16 cellular contexts compared by ENCODE assay signal in the genomic region with DNA sequence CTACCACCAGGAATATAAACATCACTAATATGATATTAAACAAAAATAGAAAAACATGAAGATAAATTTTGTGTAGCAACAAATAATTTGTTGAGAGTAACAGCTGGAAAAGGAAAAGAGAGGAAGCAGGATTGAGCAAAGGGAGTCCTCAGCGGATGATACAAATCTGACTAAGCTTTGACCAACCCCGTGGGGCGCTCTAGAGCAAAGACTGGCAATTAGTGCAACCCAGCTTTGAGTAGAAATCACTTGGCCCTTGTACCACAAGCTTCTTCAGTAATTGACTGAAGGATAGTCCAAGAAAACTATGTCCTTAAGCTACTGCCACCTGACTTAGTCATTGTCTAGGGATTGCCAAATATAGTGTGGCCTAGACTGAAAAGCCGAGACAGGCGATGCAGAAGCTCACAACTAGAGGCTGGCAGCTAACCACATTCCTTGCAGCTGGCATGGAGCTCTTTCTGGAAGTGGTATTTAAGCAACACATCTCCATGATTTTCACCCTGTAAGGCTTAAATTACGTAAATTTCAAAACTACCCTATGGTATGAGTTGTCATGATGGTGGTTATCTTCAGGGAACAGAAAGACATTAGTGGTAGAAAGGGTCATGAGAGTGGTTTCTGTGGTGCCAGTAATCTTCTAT.
A peak's percentile ranks its signal among the peaks of the same experiment; 100 is the strongest.
DNase-seq lines count a peak whose midpoint lies in the region; ATAC-seq and TF ChIP-seq lines count a peak whose summit lies in the region.
"Had no signal": no experiment of that assay in that cellular context is flagged by ENCODE, and none has a peak within 500 bp of the region (broad histone marks: within the 10 kb centered on the region; RNA-seq: fewer than 3 reads in every experiment).

No MANE protein-coding gene starts in this region.

- BruUV-seq in MCF 10A (replicated peaks; lab: Mats Ljungman, UMichigan), result no TSS peak

- no peak overlapping the region for H3K4me2 ChIP-seq in trophoblast cell (ENCODE audit: low read length)

- ATAC-seq in GM18861 (IDR thresholded peaks at IDR 0.05; ENCODE audit: unreplicated experiment), result no peak
- ATAC-seq: stimulated activated naive CD8-positive, alpha-beta T cell treated with anti-CD3 and anti-CD28 coated beads, Interleukin-15, Interleukin-2, amounts not matched to agents 100 U/mL and 50 U/mL, for 24 hours had no signal

- no peaks in the 10 kb centered on the region for H3K9me3 Mint-ChIP-seq in MCF 10A (ENCODE audit: unreplicated experiment)

- H4K12ac ChIP-seq in trophoblast cell (ENCODE audit: low read depth, low read length), result no peak overlapping the region

- H3K27ac Mint-ChIP-seq in MCF 10A (ENCODE audit: low read depth, unreplicated experiment), result peak overlapping the region; percentile 23
- H3K27ac Mint-ChIP-seq: CD4-positive, alpha-beta memory T cell had no signal

- H3K27me3 ChIP-seq in trophoblast cell (ENCODE audit: insufficient read depth, low read length), result no peaks in the 10 kb centered on the region

- H3K36me3 ChIP-seq in trophoblast cell (ENCODE audit: control insufficient read depth in 1 of 2, insufficient read depth in 2 of 2, low read length in 2 of 2), result no peaks in the 10 kb centered on the region
- H3K36me3 ChIP-seq: HAP-1 had no signal

- H3K4ac ChIP-seq in trophoblast cell (ENCODE audit: low read depth, low read length), result no peak overlapping the region

- DNase-seq in GM12865 (ENCODE audit: low read depth), result no peak
- DNase-seq in NCI-H446 (lab: John Stamatoyannopoulos, UW), result peak; percentile 34 to 69
- peak; percentile 86 for DNase-seq in MCF 10A (ENCODE audit: unreplicated experiment)
- peak; percentile 4 to 19 for DNase-seq in trophoblast cell
- no peak for DNase-seq in activated T-cell treated with anti-CD3 and anti-CD28 coated beads, Interleukin-2, amount 50 U/mL, for 48 hours
- DNase-seq in GOT3 (lab: John Stamatoyannopoulos, UW), result no peak
- DNase-seq in erythroblast (lab: John Stamatoyannopoulos, UW), result no peak
- DNase-seq: amniotic stem cell; CD4-positive, alpha-beta memory T cell; effector memory CD4-positive, alpha-beta T cell; NCI-H2029 treated with DMSO at 0.1 percent for 48 hours; stimulated activated CD4-positive, alpha-beta T cell treated with anti-CD3 and anti-CD28 coated beads, Interleukin-4, amount 100 ng/mL, for 4 hours; stimulated activated naive CD8-positive, alpha-beta T cell treated with anti-CD3 and anti-CD28 coated beads, Interleukin-15, Interleukin-2, amounts not matched to agents 100 U/mL and 50 U/mL, for 24 hours had no signal

- TF ChIP-seq POLR2A in erythroblast (IDR thresholded peaks at IDR 0.05; ENCODE audit: low read length), result no peak

- peak overlapping the region; percentile 11 for H2BK120ac ChIP-seq in trophoblast cell (ENCODE audit: insufficient read depth, low read length, poor library complexity)

- WGBS in trophoblast cell (ENCODE audit: extremely low coverage, insufficient coverage, insufficient read length), result no CpG with 5 or more reads among the region's 6 CpGs

- no peak overlapping the region for H3K4me3 Mint-ChIP-seq in MCF 10A (ENCODE audit: unreplicated experiment)
- H3K4me3 Mint-ChIP-seq: CD4-positive, alpha-beta memory T cell had no signal

- H3K9ac ChIP-seq in trophoblast cell (ENCODE audit: low read length), result no peak overlapping the region
- H3K9ac ChIP-seq: parathyroid adenoma had no signal

- no peak overlapping the region for H3K14ac ChIP-seq in trophoblast cell (ENCODE audit: low read length)

- peaks cover 22% of the 10 kb centered on the region for H3K4me1 Mint-ChIP-seq in MCF 10A (ENCODE audit: insufficient read depth, unreplicated experiment)
- H3K4me1 Mint-ChIP-seq: CD4-positive, alpha-beta memory T cell had no signal

- H2AFZ ChIP-seq in trophoblast cell (ENCODE audit: insufficient read depth, low read length, poor library complexity), result no peak overlapping the region
- H2AFZ ChIP-seq: parathyroid adenoma had no signal

- no peaks in the 10 kb centered on the region for H3K27me3 Mint-ChIP-seq in MCF 10A (ENCODE audit: insufficient read depth, unreplicated experiment)
- H3K27me3 Mint-ChIP-seq: CD4-positive, alpha-beta memory T cell had no signal

- POLR2A ChIA-PET in MCF 10A (lab: Yijun Ruan, JAX), result interaction anchor here (0.6 to 1.6 kb wide), 9 partner anchors 8 to 456 kb away, joined by 3 to 5 read pairs (median 4); no protein-coding TSS in a partner anchor

- H3K9me3 ChIP-seq in trophoblast cell (ENCODE audit: insufficient read depth, low read depth, low read length), result no peaks in the 10 kb centered on the region
- H3K9me3 ChIP-seq: HAP-1 had no signal

- H4K8ac ChIP-seq in trophoblast cell (ENCODE audit: low read depth, low read length), result no peak overlapping the region

- no peak overlapping the region for H3K18ac ChIP-seq in trophoblast cell (ENCODE audit: low read length)

- TF ChIP-seq CTCF in GM12865 (IDR thresholded peaks at IDR 0.05; ENCODE audit: insufficient read depth, low read depth, low read length, missing control alignments), result peak; percentile 9
- peak; percentile 16 for TF ChIP-seq CTCF in MCF 10A (IDR thresholded peaks at IDR 0.05; ENCODE audit: unreplicated experiment)

- no peak overlapping the region for H2BK5ac ChIP-seq in trophoblast cell (ENCODE audit: low read depth, low read length, poor library complexity)

- intact Hi-C loops in MCF 10A (cut with micrococcal nuclease), result no loop called here

- H2BK12ac ChIP-seq in trophoblast cell (ENCODE audit: low read length), result no peak overlapping the region

- no peaks in the 10 kb centered on the region for H3K79me1 ChIP-seq in trophoblast cell (ENCODE audit: low read length)

- no peak overlapping the region for H3K23ac ChIP-seq in trophoblast cell (ENCODE audit: low read length)

- H3K36me3 Mint-ChIP-seq in MCF 10A (ENCODE audit: insufficient read depth, unreplicated experiment), result no peaks in the 10 kb centered on the region
- H3K36me3 Mint-ChIP-seq: CD4-positive, alpha-beta memory T cell had no signal

- H3K4me3 ChIP-seq in GM12865 (ENCODE audit: low read depth, low read length), result no peak overlapping the region
- H3K4me3 ChIP-seq in trophoblast cell (ENCODE audit: low read depth, low read length), result no peak overlapping the region
- H3K4me3 ChIP-seq: HAP-1 had no signal

- H3K79me2 ChIP-seq in trophoblast cell (ENCODE audit: control insufficient read depth, insufficient read depth, low read length, poor library complexity), result no peaks in the 10 kb centered on the region
- H3K79me2 ChIP-seq: parathyroid adenoma had no signal

- peaks cover 0 to 2% of the 10 kb centered on the region in 2 experiments for H3K4me1 ChIP-seq in trophoblast cell (ENCODE audit: control insufficient read depth in 1 of 2, insufficient read depth in 2 of 2, low read length in 2 of 2)
- H3K4me1 ChIP-seq: HAP-1, parathyroid adenoma had no signal

- H4K91ac ChIP-seq in trophoblast cell (ENCODE audit: low read depth, low read length), result no peak overlapping the region

- CTCF ChIA-PET in MCF 10A (lab: Yijun Ruan, JAX), result interaction anchor here (0.9 to 1.4 kb wide), 10 partner anchors 11 to 470 kb away, joined by 3 to 5 read pairs (median 4); no protein-coding TSS in a partner anchor

- H3K27ac ChIP-seq in trophoblast cell (ENCODE audit: low read depth, low read length), result no peak overlapping the region
- H3K27ac ChIP-seq: parathyroid adenoma had no signal

- H2AK5ac ChIP-seq in trophoblast cell (ENCODE audit: low read length), result no peak overlapping the region

Comparison
In these comparisons a context has a peak if more than half of its experiments do, and no peak if none do; other contexts are left out.
1. DNase-seq: peak in NCI-H446 (2 of 2), MCF 10A (single experiment) and trophoblast cell (2 of 2); none in GM12865 (single experiment), activated T-cell treated with anti-CD3 and anti-CD28 coated beads, Interleukin-2, amount 50 U/mL, for 48 hours (0 of 2), GOT3 (single experiment) and erythroblast (0 of 2).